Comparison of ENCODE assay signal across 28 cellular contexts in the genomic region with DNA sequence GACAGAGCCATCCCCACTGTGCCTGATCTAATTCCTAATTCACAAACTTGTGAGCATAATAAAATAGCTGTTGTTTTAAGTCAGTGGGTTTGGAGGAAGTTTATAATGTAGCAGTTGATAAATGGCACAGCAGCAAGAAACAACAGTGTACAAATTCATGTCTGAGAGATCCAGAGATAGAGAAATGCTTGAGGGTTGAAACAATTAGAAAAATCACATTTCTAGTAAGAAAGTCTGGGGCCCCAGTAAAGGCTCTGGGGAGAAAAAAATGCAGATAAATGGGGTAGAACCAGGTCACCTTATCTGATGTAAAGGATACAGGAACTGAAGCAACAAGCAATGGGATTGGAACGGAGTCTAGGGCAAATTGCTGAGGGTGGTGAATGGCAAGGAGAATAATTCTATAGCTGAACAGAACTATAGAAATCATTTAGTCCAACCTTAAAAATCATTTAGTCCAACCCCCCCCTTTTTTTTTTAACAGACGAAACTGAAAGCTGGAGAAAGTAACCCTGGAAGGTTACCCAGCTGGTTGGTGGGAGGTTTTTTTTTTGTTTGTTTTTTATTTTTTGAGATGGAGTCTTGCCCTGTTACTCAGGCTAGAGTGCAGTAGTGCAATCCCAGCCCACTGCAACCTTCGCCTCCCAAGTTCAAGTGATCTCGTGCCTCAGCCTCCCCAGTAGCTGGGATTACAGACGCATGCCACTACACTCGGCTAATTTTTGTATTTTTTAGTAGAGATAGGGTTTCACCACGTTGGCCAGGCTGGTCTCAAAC. TPM values are rescaled to one million over a fixed set of nuclear protein-coding genes. Genes with fewer than 3 reads are reported as not detected.
DNase-seq lines count a peak whose midpoint lies in the region; ATAC-seq, FAIRE-seq and TF ChIP-seq lines count a peak whose summit lies in the region.
"Had no signal": no experiment of that assay in that cellular context is flagged by ENCODE, and none has a peak within 500 bp of the region (broad histone marks: within the 10 kb centered on the region; RNA-seq: fewer than 3 reads in every experiment).

No MANE protein-coding gene starts in this region.

- no peaks in the 10 kb centered on the region for H3K27me3 Mint-ChIP-seq in activated CD4-positive, alpha-beta T cell treated with anti-CD3 and anti-CD28 coated beads, Interleukin-2, amount 10 ng/mL, durations not matched to agents 7 days and 5 days

- ATAC-seq in heart right ventricle: no peak
- ATAC-seq: PC-3, Right ventricle myocardium inferior had no signal

- H3K4me3 ChIP-seq in fibroblast of the aortic adventitia (ENCODE audit: low read depth, low read length) (no peak overlapping the region), heart right ventricle (no peak overlapping the region)
- H3K4me3 ChIP-seq: GM23248, HAP-1, SJSA1 had no signal

- CTCF ChIA-PET in activated CD4-positive, alpha-beta T cell treated with anti-CD3 and anti-CD28 coated beads, Interleukin-2, amount 10 ng/mL, durations not matched to agents 7 days and 5 days (lab: Charles Lee): interaction anchor here (0.6 kb wide), 1 partner anchor 10 kb away, joined by 3 read pairs; no protein-coding TSS in a partner anchor

- no peak for DNase-seq in activated CD4-positive, alpha-beta T cell treated with anti-CD3 and anti-CD28 coated beads, Interleukin-2, amount 10 ng/mL, durations not matched to agents 7 days and 5 days
- DNase-seq in activated CD4-positive, alpha-beta T cell treated with anti-CD3 and anti-CD28 coated beads, Interleukin-2, amount 50 U/mL, for 48 hours: no peak
- DNase-seq in SK-N-DZ (ENCODE audit: low spot score) (peak; percentile 12), fibroblast of the aortic adventitia (ENCODE audit: low read depth) (peak; percentile 9), heart right ventricle (no peak), DMS53 treated with DMSO at 0.1 percent for 48 hours (lab: John Stamatoyannopoulos, UW; ENCODE audit: unreplicated experiment) (no peak), GM12892 (ENCODE audit: insufficient read length) (no peak), COR-L47 (lab: John Stamatoyannopoulos, UW) (no peak)
- DNase-seq: BE2C; Calu3; CD8-positive, alpha-beta memory T cell; GM23248; IMR-90; MV-4-11; NCI-H1105; NCI-H1436 treated with DMSO at 0.1 percent for 48 hours; NCI-H1930; NCI-H2107; NCI-H524; NCI-H748 treated with DMSO at 0.1 percent for 48 hours; PC-3 had no signal

- TF ChIP-seq CTCF in fibroblast of the aortic adventitia (IDR thresholded peaks at IDR 0.05; ENCODE audit: insufficient read depth, low read length) (no peak), heart right ventricle (IDR thresholded peaks at IDR 0.05) (no peak)

- H3K4me1 Mint-ChIP-seq in activated CD4-positive, alpha-beta T cell treated with anti-CD3 and anti-CD28 coated beads, Interleukin-2, amount 10 ng/mL, durations not matched to agents 7 days and 5 days: peaks cover 3% of the 10 kb centered on the region
- H3K4me1 Mint-ChIP-seq: CD14-positive monocyte; CD8-positive, alpha-beta memory T cell had no signal

- no peak overlapping the region for H3K4me3 Mint-ChIP-seq in activated CD4-positive, alpha-beta T cell treated with anti-CD3 and anti-CD28 coated beads, Interleukin-2, amount 10 ng/mL, durations not matched to agents 7 days and 5 days
- H3K4me3 Mint-ChIP-seq: CD14-positive monocyte; CD8-positive, alpha-beta memory T cell had no signal

- peak overlapping the region; percentile 31 for H3K27ac Mint-ChIP-seq in activated CD4-positive, alpha-beta T cell treated with anti-CD3 and anti-CD28 coated beads, Interleukin-2, amount 10 ng/mL, durations not matched to agents 7 days and 5 days
- H3K27ac Mint-ChIP-seq: CD14-positive monocyte; CD8-positive, alpha-beta memory T cell had no signal

- H3K27me3 ChIP-seq in heart right ventricle: no peaks in the 10 kb centered on the region
- H3K27me3 ChIP-seq: BE2C, SJSA1 had no signal

- no peaks in the 10 kb centered on the region for H3K9me3 Mint-ChIP-seq in activated CD4-positive, alpha-beta T cell treated with anti-CD3 and anti-CD28 coated beads, Interleukin-2, amount 10 ng/mL, durations not matched to agents 7 days and 5 days
- H3K9me3 Mint-ChIP-seq: CD8-positive, alpha-beta memory T cell had no signal

- FAIRE-seq in GM12892 (lab: Jason Lieb, UNC): no peak
- FAIRE-seq: GM18507 had no signal

- H3K36me3 ChIP-seq in heart right ventricle: no peaks in the 10 kb centered on the region
- H3K36me3 ChIP-seq: BE2C, HAP-1, SJSA1 had no signal

- no peaks in the 10 kb centered on the region for H3K4me1 ChIP-seq in heart right ventricle
- H3K4me1 ChIP-seq: BE2C, HAP-1, SJSA1 had no signal

- POLR2A ChIA-PET in activated CD4-positive, alpha-beta T cell treated with anti-CD3 and anti-CD28 coated beads, Interleukin-2, amount 10 ng/mL, durations not matched to agents 7 days and 5 days (lab: Charles Lee): no interaction called here

- whole genome bisulfite sequencing in heart right ventricle, 2 donors: 61 to 70% methylated on average over 7 of the region's 7 CpGs

- H3K27ac ChIP-seq in heart right ventricle: no peak overlapping the region
- H3K27ac ChIP-seq: 22Rv1, GM23248, KMS-11, SJSA1 had no signal

- no peak for TF ChIP-seq POLR2A in GM12892 (IDR thresholded peaks at IDR 0.05; ENCODE audit: low read depth, low read length)

- no peaks in the 10 kb centered on the region for H3K9me3 ChIP-seq in heart right ventricle
- H3K9me3 ChIP-seq: BE2C, HAP-1, SJSA1 had no signal

- intact Hi-C loops in heart right ventricle (cut with DNase I): loop anchor here in 1 of 10 donors (10.0 kb wide), 1 partner anchor 222 kb away; no protein-coding TSS in a partner anchor

- no peaks in the 10 kb centered on the region for H3K36me3 Mint-ChIP-seq in activated CD4-positive, alpha-beta T cell treated with anti-CD3 and anti-CD28 coated beads, Interleukin-2, amount 10 ng/mL, durations not matched to agents 7 days and 5 days (ENCODE audit: low read depth)
- H3K36me3 Mint-ChIP-seq: CD14-positive monocyte; CD8-positive, alpha-beta memory T cell had no signal

RNA-seq across cellular contexts. Expression of a gene that starts 14.3 kb away (rescaled TPM):
- total RNA-seq in activated CD4-positive, alpha-beta T cell treated with anti-CD3 and anti-CD28 coated beads, Interleukin-2, amount 10 ng/mL, durations not matched to agents 7 days and 5 days: 10 to 100 TPM; 22.1 to 24.2 TPM
- polyA plus RNA-seq in SK-N-DZ (2014; cell fraction: cytosol; rRNA removed): 17.1 and 23.3 TPM in 2 replicates
- 11.5 and 13.0 TPM in 2 replicates for polyA plus RNA-seq in SK-N-DZ (2014; cell fraction: nucleus; rRNA removed)
- total RNA-seq in fibroblast of the aortic adventitia (ENCODE audit: low replicate concordance) (21.5 and 39.2 TPM in 2 replicates), heart right ventricle (10 to 100 TPM; 13.9 to 24.0 (median 19.7) TPM)
- 10 to 100 TPM in 1 of 2 donors, 1 to 10 TPM in 1; 8.0 to 14.3 TPM for polyA plus RNA-seq in heart right ventricle
- polyA plus RNA-seq in GM12892 (2012; ENCODE audit: missing spikeins): 14.8 TPM

RNA-seq across cellular contexts. Expression of a gene that starts 25.3 kb away (rescaled TPM):
- total RNA-seq in activated CD4-positive, alpha-beta T cell treated with anti-CD3 and anti-CD28 coated beads, Interleukin-2, amount 10 ng/mL, durations not matched to agents 7 days and 5 days: not detected
- polyA plus RNA-seq in SK-N-DZ (2014; cell fraction: cytosol; rRNA removed): 1.2 and 2.2 TPM in 2 replicates
- 1.4 and 3.7 TPM in 2 replicates for polyA plus RNA-seq in SK-N-DZ (2014; cell fraction: nucleus; rRNA removed)
- 47.8 and 59.7 TPM in 2 replicates for total RNA-seq in fibroblast of the aortic adventitia (ENCODE audit: low replicate concordance)
- 10 to 100 TPM; 10.3 to 26.7 (median 14.6) TPM for total RNA-seq in heart right ventricle
- 1 to 10 TPM; 1.5 to 2.2 TPM for polyA plus RNA-seq in heart right ventricle
- 0.51 TPM for polyA plus RNA-seq in GM12892 (2012; ENCODE audit: missing spikeins)
- total RNA-seq: CD8-positive, alpha-beta memory T cell had no signal
- polyA plus RNA-seq: CD8-positive, alpha-beta memory T cell had no signal

Comparison
In these comparisons a context has a peak if more than half of its experiments do, and no peak if none do; other contexts are left out.
1. DNase-seq: peak in SK-N-DZ (single experiment) and fibroblast of the aortic adventitia (single experiment); none in activated CD4-positive, alpha-beta T cell treated with anti-CD3 and anti-CD28 coated beads, Interleukin-2, amount 10 ng/mL, durations not matched to agents 7 days and 5 days (single experiment), activated CD4-positive, alpha-beta T cell treated with anti-CD3 and anti-CD28 coated beads, Interleukin-2, amount 50 U/mL, for 48 hours (0 of 2), heart right ventricle (0 of 2), DMS53 treated with DMSO at 0.1 percent for 48 hours (single experiment), GM12892 (single experiment) and COR-L47 (single experiment).
2. RNA of a gene that starts 25.3 kb away (total RNA-seq): 47.8 to 59.7 TPM in fibroblast of the aortic adventitia and 10.3 to 26.7 TPM in heart right ventricle; not detected in activated CD4-positive, alpha-beta T cell treated with anti-CD3 and anti-CD28 coated beads, Interleukin-2, amount 10 ng/mL, durations not matched to agents 7 days and 5 days; every median in the first group is over 10 times any median in the second.